Comparison of ENCODE assay signal across 20 cellular contexts in genomic region chr7:127726481-127726880, GRCh38.
DNase-seq lines count a peak whose midpoint lies in the region; ATAC-seq and TF ChIP-seq lines count a peak whose summit lies in the region.
"Had no signal": no experiment of that assay in that cellular context is flagged by ENCODE, and none has a peak within 500 bp of the region (broad histone marks: within the 10 kb centered on the region; RNA-seq: fewer than 3 reads in every experiment).

No MANE protein-coding gene starts in this region.

- H3K36me3 Mint-ChIP-seq in endothelial cell (ENCODE audit: low read depth, unreplicated experiment), result peaks cover 58% of the 10 kb centered on the region
- H3K36me3 Mint-ChIP-seq in neural crest cell (ENCODE audit: low read depth), result peaks cover 21% of the 10 kb centered on the region

- H3K9ac ChIP-seq in HUES48 (ENCODE audit: low read depth, low read length), result no peak overlapping the region
- no peak overlapping the region for H3K9ac ChIP-seq in NT2/D1 (ENCODE audit: insufficient read length, low read depth)

- no peak for TF ChIP-seq POLR2A in thyroid gland (IDR thresholded peaks at IDR 0.05)

- H3K9me3 ChIP-seq in HUES48 (ENCODE audit: control insufficient read depth, insufficient read depth, low read length), result no peaks in the 10 kb centered on the region
- no peaks in the 10 kb centered on the region for H3K9me3 ChIP-seq in NT2/D1 (ENCODE audit: insufficient read depth, low read length)
- no peaks in the 10 kb centered on the region for H3K9me3 ChIP-seq in thyroid gland
- H3K9me3 ChIP-seq: A549, Peyer's patch, SJCRH30 had no signal

- DNase-seq in NT2/D1 (ENCODE audit: low read depth, low spot score), result peak; percentile 47
- no peak for DNase-seq in endothelial cell (ENCODE audit: low spot score)
- DNase-seq in neural crest cell (ENCODE audit: low read depth, low spot score), result no peak
- no peak for DNase-seq in thyroid gland
- no peak for DNase-seq in DMS53 (lab: John Stamatoyannopoulos, UW)
- DNase-seq in AML-193 (lab: John Stamatoyannopoulos, UW), result no peak
- DNase-seq: CD4-positive, CD25-positive, alpha-beta regulatory T cell; DND-41; HCEC 1CT; NCI-H187 treated with DMSO at 0.1 percent for 48 hours; NCI-H2107; NCI-H2227 treated with DMSO at 0.1 percent for 48 hours; NCI-H524; NCI-H82; Peyer's patch; SJCRH30 had no signal

- H3K4me1 Mint-ChIP-seq in endothelial cell (ENCODE audit: unreplicated experiment), result peaks cover 54% of the 10 kb centered on the region
- H3K4me1 Mint-ChIP-seq in neural crest cell, result peaks cover 16% of the 10 kb centered on the region

- H3K4me3 Mint-ChIP-seq in endothelial cell (ENCODE audit: unreplicated experiment), result peak overlapping the region; percentile 23
- H3K4me3 Mint-ChIP-seq in neural crest cell, result no peak overlapping the region
- H3K4me3 Mint-ChIP-seq: CD4-positive, CD25-positive, alpha-beta regulatory T cell; IgD-negative memory B cell had no signal

- peaks cover 61% of the 10 kb centered on the region for H3K36me3 ChIP-seq in HUES48 (ENCODE audit: control insufficient read depth, insufficient read depth, low read length)
- H3K36me3 ChIP-seq in NT2/D1 (ENCODE audit: insufficient read depth, insufficient read length, low read length), result peaks cover 52% of the 10 kb centered on the region
- peaks cover 11 to 19% of the 10 kb centered on the region in 2 donors for H3K36me3 ChIP-seq in thyroid gland

- H3K4me1 ChIP-seq in HUES48 (ENCODE audit: control insufficient read depth, insufficient read depth, low read length) (peaks cover 45% of the 10 kb centered on the region), NT2/D1 (ENCODE audit: insufficient read depth, insufficient read length) (peaks cover 2% of the 10 kb centered on the region), thyroid gland (no peaks in the 10 kb centered on the region)
- H3K4me1 ChIP-seq: A549, Peyer's patch, SJCRH30 had no signal

- intact Hi-C loops in thyroid gland (cut with DNase I), result no loop called here

- no peaks in the 10 kb centered on the region for H3K9me3 Mint-ChIP-seq in endothelial cell (ENCODE audit: unreplicated experiment)
- H3K9me3 Mint-ChIP-seq in neural crest cell, result no peaks in the 10 kb centered on the region
- H3K9me3 Mint-ChIP-seq: CD4-positive, CD25-positive, alpha-beta regulatory T cell; IgD-negative memory B cell had no signal

- peaks cover 8% of the 10 kb centered on the region for H3K27me3 Mint-ChIP-seq in endothelial cell (ENCODE audit: unreplicated experiment)
- no peaks in the 10 kb centered on the region for H3K27me3 Mint-ChIP-seq in neural crest cell (ENCODE audit: low read depth)
- H3K27me3 Mint-ChIP-seq: CD4-positive, CD25-positive, alpha-beta regulatory T cell; IgD-negative memory B cell had no signal

- 76% methylated on average over 3 of the region's 3 CpGs for WGBS in thyroid gland, 2 donors

- TF ChIP-seq CTCF in endothelial cell (IDR thresholded peaks at IDR 0.05; ENCODE audit: unreplicated experiment) (no peak), neural crest cell (conservative IDR thresholded peaks at IDR 0.05) (no peak), thyroid gland (IDR thresholded peaks at IDR 0.05) (no peak)

- H3K27ac ChIP-seq in HUES48 (ENCODE audit: low read depth, low read length) (peak overlapping the region; percentile 68), thyroid gland (no peak overlapping the region)
- H3K27ac ChIP-seq: A549, Peyer's patch, SJCRH30 had no signal

- H3K27me3 ChIP-seq in HUES48 (ENCODE audit: control insufficient read depth, insufficient read depth, low read length) (peaks cover 11% of the 10 kb centered on the region; the same call in 1 of the 2 replicates), NT2/D1 (ENCODE audit: insufficient read depth, insufficient read length) (no peaks in the 10 kb centered on the region), thyroid gland (no peaks in the 10 kb centered on the region)
- H3K27me3 ChIP-seq: Peyer's patch, SJCRH30 had no signal

- H3K27ac Mint-ChIP-seq in endothelial cell (ENCODE audit: unreplicated experiment) (no peak overlapping the region), neural crest cell (ENCODE audit: unreplicated experiment) (peak overlapping the region; percentile 16)
- H3K27ac Mint-ChIP-seq: IgD-negative memory B cell had no signal

- H3K4me3 ChIP-seq in HUES48 (ENCODE audit: low read depth, low read length) (no peak overlapping the region), NT2/D1 (ENCODE audit: insufficient read length, low read depth) (no peak overlapping the region), thyroid gland (replicated peaks in 1 of 3) (no peak overlapping the region)
- H3K4me3 ChIP-seq: A549, Peyer's patch, SJCRH30 had no signal

- no peak for ATAC-seq in GM21576 (IDR thresholded peaks at IDR 0.05; ENCODE audit: unreplicated experiment)
- ATAC-seq: A549 had no signal
